ENCODE assay signal across 2 cellular contexts in the genomic region with DNA sequence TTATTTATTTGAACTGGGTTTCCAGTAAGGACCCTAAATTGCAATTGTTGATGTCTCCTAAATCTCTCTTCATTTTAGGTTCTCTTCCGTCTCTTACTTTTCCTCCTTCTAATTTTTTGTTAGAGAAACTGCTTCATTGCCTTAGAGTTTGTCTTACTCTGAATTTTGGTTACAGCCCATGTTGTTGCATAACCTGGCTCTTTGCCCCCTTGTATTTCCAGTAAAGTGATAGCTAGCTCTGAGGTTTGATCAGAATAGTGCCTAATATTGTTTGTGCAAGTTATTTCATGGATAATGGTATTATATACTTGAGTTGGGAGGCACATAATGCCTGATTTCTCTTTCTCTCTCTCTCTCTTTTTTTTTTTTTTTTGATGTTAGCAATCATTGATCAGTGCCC.
TF ChIP-seq lines count a peak whose summit lies in the region.

No MANE protein-coding gene starts in this region.

TF ChIP-seq in liver, 16 proteins besides CTCF, POLR2A, EP300 and RAD21 (continued from another document):
- TF ChIP-seq ZBTB33 (IDR thresholded peaks at IDR 0.05), result no peak
- no peak for TF ChIP-seq REST (IDR thresholded peaks at IDR 0.05)
- TF ChIP-seq YY1 (IDR thresholded peaks at IDR 0.05), result no peak
- TF ChIP-seq HNF4A (conservative IDR thresholded peaks at IDR 0.05), result peak; percentile 62 to 83
- peak; percentile 7 for TF ChIP-seq SP1 (IDR thresholded peaks at IDR 0.05)
- TF ChIP-seq FOXA2 (IDR thresholded peaks at IDR 0.05), result no peak
- TF ChIP-seq MAX (IDR thresholded peaks at IDR 0.05), result no peak
- TF ChIP-seq FOXA1 (IDR thresholded peaks at IDR 0.05), result no peak
- TF ChIP-seq JUND (IDR thresholded peaks at IDR 0.05), result no peak
- TF ChIP-seq HNF4G (IDR thresholded peaks at IDR 0.05), result peak; percentile 27
- no peak for TF ChIP-seq EGR1 (IDR thresholded peaks at IDR 0.05; ENCODE audit: low read depth in 2 of 2)
TF ChIP-seq in liver: peak in this region for 3.

TF ChIP-seq in HepG2, 621 proteins besides CTCF, POLR2A, EP300 and RAD21 (continued from another document):
- no peak for TF ChIP-seq MTERF4 (CRISPR knock-in tag; IDR thresholded peaks at IDR 0.05)
- TF ChIP-seq ZNF44 (CRISPR knock-in tag; IDR thresholded peaks at IDR 0.05), result no peak
- no peak for TF ChIP-seq MXD1 (CRISPR knock-in tag; IDR thresholded peaks at IDR 0.05)
- no peak for TF ChIP-seq ZNF530 (CRISPR knock-in tag; IDR thresholded peaks at IDR 0.05; ENCODE audit: low read depth)
- no peak for TF ChIP-seq ZBTB49 (CRISPR knock-in tag; IDR thresholded peaks at IDR 0.05; ENCODE audit: borderline replicate concordance)
- TF ChIP-seq ZNF83 (CRISPR knock-in tag; IDR thresholded peaks at IDR 0.05; ENCODE audit: borderline replicate concordance), result no peak
- no peak for TF ChIP-seq ZNF547 (CRISPR knock-in tag; IDR thresholded peaks at IDR 0.05)
- TF ChIP-seq ZNF788 (CRISPR knock-in tag; IDR thresholded peaks at IDR 0.05; ENCODE audit: borderline replicate concordance), result no peak
- TF ChIP-seq ZBTB40 (IDR thresholded peaks at IDR 0.05), result no peak
- TF ChIP-seq ZBTB40 (CRISPR knock-in tag; IDR thresholded peaks at IDR 0.05), result no peak
- TF ChIP-seq NCOA5 (CRISPR knock-in tag; IDR thresholded peaks at IDR 0.05), result no peak
- TF ChIP-seq, protein P1, sequence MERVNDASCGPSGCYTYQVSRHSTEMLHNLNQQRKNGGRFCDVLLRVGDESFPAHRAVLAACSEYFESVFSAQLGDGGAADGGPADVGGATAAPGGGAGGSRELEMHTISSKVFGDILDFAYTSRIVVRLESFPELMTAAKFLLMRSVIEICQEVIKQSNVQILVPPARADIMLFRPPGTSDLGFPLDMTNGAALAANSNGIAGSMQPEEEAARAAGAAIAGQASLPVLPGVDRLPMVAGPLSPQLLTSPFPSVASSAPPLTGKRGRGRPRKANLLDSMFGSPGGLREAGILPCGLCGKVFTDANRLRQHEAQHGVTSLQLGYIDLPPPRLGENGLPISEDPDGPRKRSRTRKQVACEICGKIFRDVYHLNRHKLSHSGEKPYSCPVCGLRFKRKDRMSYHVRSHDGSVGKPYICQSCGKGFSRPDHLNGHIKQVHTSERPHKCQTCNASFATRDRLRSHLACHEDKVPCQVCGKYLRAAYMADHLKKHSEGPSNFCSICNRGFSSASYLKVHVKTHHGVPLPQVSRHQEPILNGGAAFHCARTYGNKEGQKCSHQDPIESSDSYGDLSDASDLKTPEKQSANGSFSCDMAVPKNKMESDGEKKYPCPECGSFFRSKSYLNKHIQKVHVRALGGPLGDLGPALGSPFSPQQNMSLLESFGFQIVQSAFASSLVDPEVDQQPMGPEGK (CRISPR knock-in tag; IDR thresholded peaks at IDR 0.05), result no peak
- no peak for TF ChIP-seq NAIF1 (CRISPR knock-in tag; IDR thresholded peaks at IDR 0.05; ENCODE audit: borderline replicate concordance)
- TF ChIP-seq ZBTB33 (CRISPR knock-in tag; IDR thresholded peaks at IDR 0.05), result no peak
- TF ChIP-seq ZNF883 (CRISPR knock-in tag; IDR thresholded peaks at IDR 0.05; ENCODE audit: not compliant biosample characterization), result no peak
- no peak for TF ChIP-seq IKZF1 (IDR thresholded peaks at IDR 0.05)
- no peak for TF ChIP-seq PHF8 (CRISPR knock-in tag; IDR thresholded peaks at IDR 0.05)
